8 cellular contexts compared by ENCODE assay signal in genomic region chr1:1906185-1907097, GRCh38. TPM values are rescaled to one million over a fixed set of nuclear protein-coding genes. Genes with fewer than 3 reads are reported as not detected.
DNase-seq lines count a peak whose midpoint lies in the region; ATAC-seq and TF ChIP-seq lines count a peak whose summit lies in the region.

No MANE protein-coding gene starts in this region.

- peak; percentile 79 for DNase-seq in D341Med (ENCODE audit: low spot score)
- DNase-seq in KBM-7, result peak; percentile 74
- peak; percentile 81 to 88 for DNase-seq in SHP77 (lab: John Stamatoyannopoulos, UW)
- peak; percentile 52 for DNase-seq in activated effector memory CD4-positive, alpha-beta T cell treated with Interleukin-2 at 50 U/mL for 16 hours
- DNase-seq in foreskin fibroblast, result peak; percentile 78 to 94
- peak in 52 of 56 donors; percentile 28 to 90 (median 68) for DNase-seq in nucleus accumbens (lab: John Stamatoyannopoulos, UW)
- peak; percentile 90 for DNase-seq in testis

- TF ChIP-seq CTCF in foreskin fibroblast (IDR thresholded peaks at IDR 0.05; ENCODE audit: low read depth, low read length) (peak; percentile 96), testis (IDR thresholded peaks at IDR 0.05) (peak; percentile 74 to 91 (median 88))

- H3K27ac ChIP-seq in testis, result no peak overlapping the region

- intact Hi-C loops in testis (cut with DNase I; ENCODE audit: low total_unique reads), result loop anchor here (10.0 kb wide), 1 partner anchor 132 kb away; the partner anchor contains the start of gene NADK

- 39 to 44% methylated on average over 13 to 15 of the region's 15 CpGs for WGBS in testis, 2 donors

- no peaks in the 10 kb centered on the region for H3K36me3 ChIP-seq in testis (ENCODE audit: low read depth, missing control alignments)

- TF ChIP-seq POLR2A in testis (IDR thresholded peaks at IDR 0.05), result no peak

- in situ Hi-C loops in KBM-7 (cut with MboI; ENCODE audit: low pct_unique_long_range_greater_than_20kb, low sequenced_read_pairs), result no loop called here

- no peaks in the 10 kb centered on the region for H3K9me3 ChIP-seq in testis

- H3K4me3 ChIP-seq in foreskin fibroblast (ENCODE audit: low read depth in 1 of 2, low read length in 2 of 2), result no peak overlapping the region
- H3K4me3 ChIP-seq in testis, result no peak overlapping the region

- ATAC-seq in HG03354 (IDR thresholded peaks at IDR 0.05; ENCODE audit: poor library complexity, severe bottlenecking, unreplicated experiment), result no peak

- H3K27me3 ChIP-seq in testis, result no peaks in the 10 kb centered on the region

- peaks cover 11% of the 10 kb centered on the region for H3K4me1 ChIP-seq in testis

RNA-seq across cellular contexts. Expression of gene CALML6, which starts 8.6 kb away (rescaled TPM):
- 1 to 10 TPM; 1.2 to 2.1 TPM for total RNA-seq in testis
- polyA plus RNA-seq in testis (ENCODE audit: insufficient read depth, low read depth, low replicate concordance), result 0.96 TPM

RNA-seq across cellular contexts. Expression of gene TMEM52, which starts 12.6 kb away (rescaled TPM):
- total RNA-seq in testis, result 100 to 1,000 TPM in 1 of 2 donors, 10 to 100 TPM in 1; 74.0 to 143 TPM
- 40.8 TPM for polyA plus RNA-seq in testis (ENCODE audit: insufficient read depth, low read depth, low replicate concordance)

RNA-seq across cellular contexts. Expression of gene GNB1, which starts 15.6 kb away (rescaled TPM):
- total RNA-seq in testis, result 100 to 1,000 TPM; 223 to 240 TPM
- 256 TPM for polyA plus RNA-seq in testis (ENCODE audit: insufficient read depth, low read depth, low replicate concordance)
